In genomic region chr2:36606925-36607324, GRCh38 we compare ENCODE assay signal across 7 cellular contexts.
"Had no signal": no experiment of that assay in that cellular context is flagged by ENCODE, and none has a peak within 500 bp of the region (broad histone marks: within the 10 kb centered on the region; RNA-seq: fewer than 3 reads in every experiment).

No MANE protein-coding gene starts in this region.

- H3K27ac ChIP-seq: HL-60 had no signal

- H3K4me3 ChIP-seq: K562 had no signal

- DNase-seq: IMR-90, KBM-7, KG1 had no signal

- H3K9me3 Mint-ChIP-seq: IgD-negative memory B cell had no signal

- H3K4me1 Mint-ChIP-seq: IgD-negative memory B cell had no signal

- H3K27ac Mint-ChIP-seq: IgD-negative memory B cell had no signal

- ATAC-seq: HepG2, K562 had no signal

- H3K4me3 Mint-ChIP-seq: IgD-negative memory B cell had no signal
